8 cellular contexts compared by ENCODE assay signal in the genomic region with DNA sequence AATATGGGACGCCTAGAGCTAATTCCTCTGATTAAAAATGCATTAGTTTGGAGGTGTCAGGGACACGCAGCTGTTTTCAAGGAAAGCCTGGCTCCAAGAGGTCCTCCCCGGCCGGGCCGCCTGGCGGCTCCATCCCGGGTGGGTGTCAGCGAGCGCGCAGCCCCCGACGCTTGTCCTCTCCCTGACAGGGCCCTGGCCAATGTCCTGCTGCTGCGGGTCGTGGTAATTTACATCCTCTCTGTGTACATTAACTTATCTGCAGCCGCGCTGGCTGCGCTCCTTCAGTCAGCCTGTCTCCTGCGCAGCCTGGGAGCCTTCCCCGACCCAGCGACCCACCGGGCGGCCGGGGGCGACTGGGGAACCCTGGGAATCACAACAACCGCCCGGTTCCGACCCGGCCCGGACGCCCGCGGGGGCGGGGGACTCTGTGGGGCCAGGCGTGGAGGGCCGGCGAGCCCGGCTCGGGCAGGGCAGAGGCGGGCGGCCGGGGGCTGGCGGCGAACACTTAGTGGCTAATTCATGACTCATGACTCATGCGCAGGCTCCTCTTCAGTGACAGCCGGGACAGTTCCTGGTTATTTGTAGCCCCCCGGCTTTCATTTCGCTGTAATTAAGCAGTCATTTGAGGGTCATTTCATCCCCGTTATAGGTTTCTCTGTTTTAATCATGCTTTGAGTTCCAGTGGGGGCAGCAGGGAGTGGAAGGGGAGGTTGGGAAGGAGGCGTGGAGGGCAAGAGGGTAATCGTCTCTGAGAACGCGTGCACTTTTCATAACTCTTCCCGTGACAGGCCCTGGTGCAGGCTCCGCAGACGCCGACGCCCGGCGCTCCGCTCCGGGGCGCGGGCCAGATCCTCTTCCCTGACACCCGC.
A peak's percentile ranks its signal among the peaks of the same experiment; 100 is the strongest.
DNase-seq lines count a peak whose midpoint lies in the region; ATAC-seq, FAIRE-seq and TF ChIP-seq lines count a peak whose summit lies in the region.

No MANE protein-coding gene starts in this region.

- H3K27me3 ChIP-seq in AG04450 (ENCODE audit: control insufficient read depth, insufficient read depth, low read length), result no peaks in the 10 kb centered on the region

- peak overlapping the region; percentile 55 for H3K4me3 ChIP-seq in AG04450 (ENCODE audit: low read depth, low read length)

- DNase-seq in AG04450 (ENCODE audit: low read depth, low spot score) (no peak), HT-29 (ENCODE audit: low spot score) (peak; percentile 61), foreskin melanocyte (peak; percentile 36), neural crest cell (ENCODE audit: low read depth, low spot score) (peak; percentile 47), GM19239 (ENCODE audit: insufficient read length, low spot score) (no peak)
- DNase-seq in activated CD8-positive, alpha-beta T cell treated with anti-CD3 and anti-CD28 coated beads for 36 hours, result peak; percentile 36
- no peak for DNase-seq in activated T-helper 2 cell treated with anti-CD3 and anti-CD28 coated beads, Interferon-gamma antibody, Interleukin-2, Interleukin-4, amounts not matched to agents 10 μg/mL and 5 μg/mL and 100 μg/mL, durations not matched to agents 14 hours and 24 hours and 36 hours (ENCODE audit: low spot score)

- H3K27me3 Mint-ChIP-seq in activated CD8-positive, alpha-beta T cell treated with anti-CD3 and anti-CD28 coated beads for 36 hours, result peaks cover 43% of the 10 kb centered on the region
- H3K27me3 Mint-ChIP-seq in neural crest cell (ENCODE audit: low read depth), result peaks cover 79% of the 10 kb centered on the region
- H3K27me3 Mint-ChIP-seq in activated T-helper 2 cell treated with anti-CD3 and anti-CD28 coated beads, Interferon-gamma antibody, Interleukin-2, Interleukin-4, amounts not matched to agents 10 μg/mL and 5 μg/mL and 100 μg/mL, durations not matched to agents 14 hours and 24 hours and 36 hours (ENCODE audit: low read depth), result peaks cover 38% of the 10 kb centered on the region

- H3K27ac Mint-ChIP-seq in activated CD8-positive, alpha-beta T cell treated with anti-CD3 and anti-CD28 coated beads for 36 hours, result no peak overlapping the region
- no peak overlapping the region for H3K27ac Mint-ChIP-seq in neural crest cell (ENCODE audit: unreplicated experiment)
- H3K27ac Mint-ChIP-seq in activated T-helper 2 cell treated with anti-CD3 and anti-CD28 coated beads, Interferon-gamma antibody, Interleukin-2, Interleukin-4, amounts not matched to agents 10 μg/mL and 5 μg/mL and 100 μg/mL, durations not matched to agents 14 hours and 24 hours and 36 hours, result no peak overlapping the region

- H3K4me1 Mint-ChIP-seq in activated CD8-positive, alpha-beta T cell treated with anti-CD3 and anti-CD28 coated beads for 36 hours (ENCODE audit: low read depth), result peaks cover 11% of the 10 kb centered on the region
- H3K4me1 Mint-ChIP-seq in neural crest cell, result peaks cover 7% of the 10 kb centered on the region
- peaks cover 4% of the 10 kb centered on the region for H3K4me1 Mint-ChIP-seq in activated T-helper 2 cell treated with anti-CD3 and anti-CD28 coated beads, Interferon-gamma antibody, Interleukin-2, Interleukin-4, amounts not matched to agents 10 μg/mL and 5 μg/mL and 100 μg/mL, durations not matched to agents 14 hours and 24 hours and 36 hours (ENCODE audit: low read depth)

- no peaks in the 10 kb centered on the region for H3K36me3 Mint-ChIP-seq in activated CD8-positive, alpha-beta T cell treated with anti-CD3 and anti-CD28 coated beads for 36 hours (ENCODE audit: low read depth)
- no peaks in the 10 kb centered on the region for H3K36me3 Mint-ChIP-seq in neural crest cell (ENCODE audit: low read depth)
- no peaks in the 10 kb centered on the region for H3K36me3 Mint-ChIP-seq in activated T-helper 2 cell treated with anti-CD3 and anti-CD28 coated beads, Interferon-gamma antibody, Interleukin-2, Interleukin-4, amounts not matched to agents 10 μg/mL and 5 μg/mL and 100 μg/mL, durations not matched to agents 14 hours and 24 hours and 36 hours (ENCODE audit: low read depth)

- CTCF ChIA-PET in AG04450 (lab: Charles Lee), result no interaction called here
- CTCF ChIA-PET in activated CD8-positive, alpha-beta T cell treated with anti-CD3 and anti-CD28 coated beads for 36 hours (lab: Charles Lee), result no interaction called here

- H3K4me3 Mint-ChIP-seq in activated CD8-positive, alpha-beta T cell treated with anti-CD3 and anti-CD28 coated beads for 36 hours, result peak overlapping the region; percentile 70
- peak overlapping the region; percentile 90 for H3K4me3 Mint-ChIP-seq in neural crest cell
- H3K4me3 Mint-ChIP-seq in activated T-helper 2 cell treated with anti-CD3 and anti-CD28 coated beads, Interferon-gamma antibody, Interleukin-2, Interleukin-4, amounts not matched to agents 10 μg/mL and 5 μg/mL and 100 μg/mL, durations not matched to agents 14 hours and 24 hours and 36 hours (ENCODE audit: low read depth), result no peak overlapping the region

- no peak overlapping the region for H3K27ac ChIP-seq in AG04450 (ENCODE audit: low read depth, low read length)

- intact Hi-C loops in activated CD8-positive, alpha-beta T cell treated with anti-CD3 and anti-CD28 coated beads for 36 hours (cut with micrococcal nuclease), result loop anchor here (5.0 kb wide), 2 partner anchors 392 to 662 kb away; partner anchors contain the start of gene GATA6
- intact Hi-C loops in activated T-helper 2 cell treated with anti-CD3 and anti-CD28 coated beads, Interferon-gamma antibody, Interleukin-2, Interleukin-4, amounts not matched to agents 10 μg/mL and 5 μg/mL and 100 μg/mL, durations not matched to agents 14 hours and 24 hours and 36 hours (cut with micrococcal nuclease), result loop anchor here (5.0 kb wide), 2 partner anchors 392 to 562 kb away; partner anchors contain the start of gene GATA6

- peak; percentile 71 for ATAC-seq in activated CD8-positive, alpha-beta T cell treated with anti-CD3 and anti-CD28 coated beads for 36 hours
- no peak for ATAC-seq in GM18870 (IDR thresholded peaks at IDR 0.05; ENCODE audit: unreplicated experiment)

- POLR2A ChIA-PET in AG04450 (lab: Yijun Ruan, JAX), result no interaction called here
- POLR2A ChIA-PET in activated CD8-positive, alpha-beta T cell treated with anti-CD3 and anti-CD28 coated beads for 36 hours (lab: Charles Lee), result no interaction called here

- peak; percentile 46 for TF ChIP-seq CTCF in AG04450 (IDR thresholded peaks at IDR 0.05; ENCODE audit: low read depth, low read length)
- no peak for TF ChIP-seq CTCF in activated CD8-positive, alpha-beta T cell treated with anti-CD3 and anti-CD28 coated beads for 36 hours (IDR thresholded peaks at IDR 0.05)
- TF ChIP-seq CTCF in neural crest cell (conservative IDR thresholded peaks at IDR 0.05), result peak; percentile 53

- H3K9me3 ChIP-seq in AG04450 (ENCODE audit: control insufficient read depth, insufficient read depth, low read length), result no peaks in the 10 kb centered on the region; the same call in 1 of the 2 replicates

- FAIRE-seq in GM19239 (lab: Jason Lieb, UNC), result no peak

- no peaks in the 10 kb centered on the region for H3K9me3 Mint-ChIP-seq in activated CD8-positive, alpha-beta T cell treated with anti-CD3 and anti-CD28 coated beads for 36 hours
- H3K9me3 Mint-ChIP-seq in neural crest cell, result no peaks in the 10 kb centered on the region
- H3K9me3 Mint-ChIP-seq in activated T-helper 2 cell treated with anti-CD3 and anti-CD28 coated beads, Interferon-gamma antibody, Interleukin-2, Interleukin-4, amounts not matched to agents 10 μg/mL and 5 μg/mL and 100 μg/mL, durations not matched to agents 14 hours and 24 hours and 36 hours, result no peaks in the 10 kb centered on the region

Comparison
In these comparisons a context has a peak if more than half of its experiments do, and no peak if none do; other contexts are left out.
1. DNase-seq: peak in HT-29 (single experiment), activated CD8-positive, alpha-beta T cell treated with anti-CD3 and anti-CD28 coated beads for 36 hours (single experiment), foreskin melanocyte (single experiment) and neural crest cell (single experiment); none in AG04450 (single experiment), activated T-helper 2 cell treated with anti-CD3 and anti-CD28 coated beads, Interferon-gamma antibody, Interleukin-2, Interleukin-4, amounts not matched to agents 10 μg/mL and 5 μg/mL and 100 μg/mL, durations not matched to agents 14 hours and 24 hours and 36 hours (single experiment) and GM19239 (single experiment).